Comparison of ENCODE assay signal across 20 cellular contexts in genomic region chr9:129165198-129165597, GRCh38. TPM values are rescaled to one million over a fixed set of nuclear protein-coding genes. Genes with fewer than 3 reads are reported as not detected.
DNase-seq lines count a peak whose midpoint lies in the region; ATAC-seq and TF ChIP-seq lines count a peak whose summit lies in the region.
"Had no signal": no experiment of that assay in that cellular context is flagged by ENCODE, and none has a peak within 500 bp of the region (broad histone marks: within the 10 kb centered on the region; RNA-seq: fewer than 3 reads in every experiment).

No MANE protein-coding gene starts in this region.

- H3K27ac ChIP-seq in HEK293 (ENCODE audit: extremely low read depth, low read depth, low read length) = no peak overlapping the region
- peak overlapping the region in 3 of 4 donors; percentile 55 to 81 (median 72) for H3K27ac ChIP-seq in body of pancreas
- H3K27ac ChIP-seq in hepatocyte = peak overlapping the region; percentile 76
- H3K27ac ChIP-seq in suprapubic skin = peak overlapping the region; percentile 84
- no peak overlapping the region for H3K27ac ChIP-seq in upper lobe of left lung
- no peak overlapping the region for H3K27ac ChIP-seq in ovary

- H3K27me3 ChIP-seq in body of pancreas (no peaks in the 10 kb centered on the region), hepatocyte (no peaks in the 10 kb centered on the region), suprapubic skin (no peaks in the 10 kb centered on the region), upper lobe of left lung (no peaks in the 10 kb centered on the region), ovary (no peaks in the 10 kb centered on the region)

- DNase-seq in body of pancreas (no peak), hepatocyte (ENCODE audit: low spot score) (no peak), suprapubic skin (ENCODE audit: low spot score in 2 of 2) (no peak), upper lobe of left lung (no peak), ovary (no peak)
- DNase-seq: Caco-2; CD8-positive, alpha-beta T cell; DMS79; EL; GF-D8; Kasumi-1; MV-4-11; NCI-H1105; NCI-H2029; NCI-H2227 treated with DMSO at 0.1 percent for 48 hours; NCI-H526 treated with DMSO at 0.1 percent for 48 hours; RPMI8226; SHP77 had no signal

- H2AFZ ChIP-seq in hepatocyte = no peak overlapping the region

- no peaks in the 10 kb centered on the region for H3K79me2 ChIP-seq in hepatocyte

- intact Hi-C loops in body of pancreas (cut with DNase I) = no loop called here
- intact Hi-C loops in ovary (cut with DNase I) = no loop called here

- no peaks in the 10 kb centered on the region for H3K36me3 ChIP-seq in HEK293 (ENCODE audit: control insufficient read depth in 2 of 2, insufficient read depth in 1 of 2, low read length in 2 of 2)
- H3K36me3 ChIP-seq in body of pancreas (replicated peaks in 1 of 2; ENCODE audit: insufficient read depth in 1 of 2, low read depth in 2 of 2) = no peaks in the 10 kb centered on the region
- no peaks in the 10 kb centered on the region for H3K36me3 ChIP-seq in hepatocyte (replicated peaks; ENCODE audit: insufficient read depth, low read depth)
- no peaks in the 10 kb centered on the region for H3K36me3 ChIP-seq in suprapubic skin
- no peaks in the 10 kb centered on the region for H3K36me3 ChIP-seq in upper lobe of left lung
- no peaks in the 10 kb centered on the region for H3K36me3 ChIP-seq in ovary

- TF ChIP-seq POLR2A in body of pancreas (IDR thresholded peaks at IDR 0.05) (no peak), suprapubic skin (IDR thresholded peaks at IDR 0.05) (no peak), upper lobe of left lung (IDR thresholded peaks at IDR 0.05) (no peak), ovary (IDR thresholded peaks at IDR 0.05) (no peak)

- no peak overlapping the region for H3K4me2 ChIP-seq in hepatocyte

- POLR2A ChIA-PET in HEK293 (lab: Yijun Ruan, JAX) = interaction anchor here (0.6 to 2.8 kb wide), 3 partner anchors 13 to 464 kb away, joined by 3 to 19 read pairs (median 4); partner anchors contain the start of gene IER5L

- no peaks in the 10 kb centered on the region; the same call in 1 of the 2 replicates for H3K4me1 ChIP-seq in HEK293 (ENCODE audit: control insufficient read depth, insufficient read depth, low read length)
- H3K4me1 ChIP-seq in body of pancreas = peaks cover 38% of the 10 kb centered on the region
- peaks cover 26% of the 10 kb centered on the region for H3K4me1 ChIP-seq in hepatocyte (ENCODE audit: insufficient read depth)
- peaks cover 53% of the 10 kb centered on the region for H3K4me1 ChIP-seq in suprapubic skin
- H3K4me1 ChIP-seq in upper lobe of left lung = peaks cover 21 to 33% (median 24%) of the 10 kb centered on the region in 4 donors
- peaks cover 8% of the 10 kb centered on the region for H3K4me1 ChIP-seq in ovary (ENCODE audit: insufficient read depth)

- TF ChIP-seq CTCF in HEK293 (tag by site-specific recombination; IDR thresholded peaks at IDR 0.05) (no peak), body of pancreas (IDR thresholded peaks at IDR 0.05) (no peak), hepatocyte (IDR thresholded peaks at IDR 0.05; ENCODE audit: poor library complexity) (no peak), suprapubic skin (IDR thresholded peaks at IDR 0.05) (no peak), upper lobe of left lung (IDR thresholded peaks at IDR 0.05) (no peak), ovary (IDR thresholded peaks at IDR 0.05) (no peak)

- CTCF ChIA-PET in HEK293 (lab: Yijun Ruan, JAX) = interaction anchor here (0.7 to 4.0 kb wide), 7 partner anchors 8 to 441 kb away, joined by 3 to 31 read pairs (median 6); no protein-coding TSS in a partner anchor

- H4K20me1 ChIP-seq in hepatocyte (ENCODE audit: insufficient read depth, poor library complexity, severe bottlenecking) = no peaks in the 10 kb centered on the region

- H3K4me3 ChIP-seq in HEK293 (ENCODE audit: low read depth, low read length) (no peak overlapping the region), body of pancreas (no peak overlapping the region), hepatocyte (no peak overlapping the region), suprapubic skin (no peak overlapping the region), upper lobe of left lung (no peak overlapping the region), ovary (no peak overlapping the region)

- ATAC-seq in body of pancreas (no peak), upper lobe of left lung (ENCODE audit: low FRiP score in 2 of 2) (no peak), HG03280 (IDR thresholded peaks at IDR 0.05; ENCODE audit: unreplicated experiment) (no peak)
- ATAC-seq: CD8-positive, alpha-beta T cell had no signal

- no peaks in the 10 kb centered on the region for H3K9me2 ChIP-seq in hepatocyte (replicated peaks; ENCODE audit: insufficient read depth)

- H3K9me3 ChIP-seq in HEK293 (ENCODE audit: control insufficient read depth, insufficient read depth, low read depth, low read length) (no peaks in the 10 kb centered on the region), body of pancreas (no peaks in the 10 kb centered on the region), hepatocyte (ENCODE audit: low read depth) (no peaks in the 10 kb centered on the region), suprapubic skin (no peaks in the 10 kb centered on the region), upper lobe of left lung (no peaks in the 10 kb centered on the region), ovary (no peaks in the 10 kb centered on the region)
- H3K9me3 ChIP-seq: Caco-2 had no signal

- no peak for TF ChIP-seq EP300 in suprapubic skin (IDR thresholded peaks at IDR 0.05)
- no peak for TF ChIP-seq EP300 in upper lobe of left lung (IDR thresholded peaks at IDR 0.05)
- no peak for TF ChIP-seq EP300 in ovary (IDR thresholded peaks at IDR 0.05)

TF ChIP-seq in HEK293, 187 proteins besides CTCF, POLR2A, EP300 and RAD21:
- TF ChIP-seq ZNF24 (tag by site-specific recombination; IDR thresholded peaks at IDR 0.05) (0 out of 2 replicates have a peak, but pooled peaks have one; percentile 24), ZNF654 (tag by site-specific recombination; IDR thresholded peaks at IDR 0.05; ENCODE audit: low read depth) (no peak)

RNA-seq across cellular contexts. Expression of gene IER5L, which starts 12.9 kb away (rescaled TPM):
- 1 to 10 TPM; 3.0 to 4.4 TPM for total RNA-seq in body of pancreas
- 34.5 and 38.0 TPM in 2 replicates for total RNA-seq in hepatocyte
- polyA plus RNA-seq in hepatocyte = 39.7 and 46.5 TPM in 2 replicates
- total RNA-seq in suprapubic skin = 1 to 10 TPM; 4.3 to 8.2 (median 6.2) TPM
- 10 to 100 TPM in 3 of 6 donors, 1 to 10 TPM in 3; 3.7 to 17.0 (median 10.3) TPM for total RNA-seq in upper lobe of left lung
- 10 to 100 TPM; 15.4 to 74.3 (median 45.0) TPM for total RNA-seq in ovary
- 10 to 100 TPM in 1 of 2 donors, 1 to 10 TPM in 1; 2.5 to 14.9 TPM for polyA plus RNA-seq in ovary

RNA-seq across cellular contexts. Expression of gene PTPA, which starts 54.0 kb away (rescaled TPM):
- total RNA-seq in body of pancreas = 10 to 100 TPM; 32.7 to 52.1 TPM
- total RNA-seq in hepatocyte = 72.3 and 72.4 TPM in 2 replicates
- 55.3 and 60.9 TPM in 2 replicates for polyA plus RNA-seq in hepatocyte
- total RNA-seq in suprapubic skin = 100 to 1,000 TPM in 1 of 4 donors, 10 to 100 TPM in 3; 59.1 to 108 (median 83.8) TPM
- 100 to 1,000 TPM in 2 of 6 donors, 10 to 100 TPM in 4; 48.2 to 130 (median 67.2) TPM for total RNA-seq in upper lobe of left lung
- total RNA-seq in ovary = 100 to 1,000 TPM in 3 of 7 donors, 10 to 100 TPM in 4; 32.1 to 107 (median 89.2) TPM
- 10 to 100 TPM; 62.9 to 97.8 TPM for polyA plus RNA-seq in ovary

RNA-seq across cellular contexts. Expression of gene CRAT, which starts 54.6 kb away (rescaled TPM):
- total RNA-seq in body of pancreas (100 to 1,000 TPM in 1 of 2 donors, 10 to 100 TPM in 1; 84.8 to 112 TPM), hepatocyte (39.3 and 40.4 TPM in 2 replicates), suprapubic skin (100 to 1,000 TPM in 1 of 4 donors, 10 to 100 TPM in 3; 27.4 to 156 (median 42.8) TPM), upper lobe of left lung (10 to 100 TPM; 18.5 to 34.3 (median 26.0) TPM), ovary (10 to 100 TPM; 23.0 to 42.7 (median 39.1) TPM)
- polyA plus RNA-seq in hepatocyte (59.4 and 64.6 TPM in 2 replicates), ovary (10 to 100 TPM; 28.7 to 29.9 TPM)

Comparison
In these comparisons a context has a peak if more than half of its experiments do, and no peak if none do; other contexts are left out.
1. H3K27ac ChIP-seq: peak in body of pancreas (3 of 4), hepatocyte (single experiment) and suprapubic skin (single experiment); none in HEK293 (single experiment), upper lobe of left lung (0 of 4) and ovary (0 of 2).